Comparison of ENCODE assay signal across 25 cellular contexts in the genomic region with DNA sequence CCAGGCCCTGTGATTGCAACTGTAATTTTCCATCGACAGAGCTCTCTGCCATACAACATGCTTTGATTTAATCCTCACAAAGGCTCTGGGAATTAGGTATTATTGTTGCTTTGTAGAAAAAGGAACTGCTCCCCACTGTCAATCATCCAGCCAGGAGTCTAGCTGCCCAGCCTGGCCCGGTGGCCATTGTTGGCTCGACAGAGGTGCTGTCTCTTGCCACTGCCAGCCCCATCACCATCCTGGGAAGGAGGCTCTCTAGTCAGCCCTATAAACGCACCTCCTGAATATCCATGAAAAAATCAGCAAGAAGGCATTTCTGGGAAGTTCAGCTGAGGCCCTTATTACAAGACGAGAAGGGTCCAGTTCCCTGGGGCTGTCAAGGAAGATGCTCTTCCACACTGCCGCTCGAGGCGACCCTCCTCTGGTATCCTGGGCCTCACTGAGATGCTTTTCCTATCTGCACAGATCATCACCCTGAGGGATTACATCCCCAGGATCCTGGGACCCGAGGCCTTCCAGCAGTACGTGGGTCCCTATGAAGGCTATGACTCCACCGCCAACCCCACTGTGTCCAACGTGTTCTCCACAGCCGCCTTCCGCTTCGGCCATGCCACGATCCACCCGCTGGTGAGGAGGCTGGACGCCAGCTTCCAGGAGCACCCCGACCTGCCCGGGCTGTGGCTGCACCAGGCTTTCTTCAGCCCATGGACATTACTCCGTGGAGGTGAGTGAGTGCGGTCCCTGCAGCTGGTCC.
"Had no signal": no experiment of that assay in that cellular context is flagged by ENCODE, and none has a peak within 500 bp of the region (broad histone marks: within the 10 kb centered on the region; RNA-seq: fewer than 3 reads in every experiment).

No MANE protein-coding gene starts in this region.

- H3K27me3 ChIP-seq: esophagus squamous epithelium, hepatocyte, right lobe of liver, thyroid gland had no signal

- H3K4me3 ChIP-seq: esophagus squamous epithelium, hepatocyte, right lobe of liver, skin epidermis, thyroid gland had no signal

- H3K4me1 ChIP-seq: esophagus squamous epithelium, right lobe of liver, thyroid gland had no signal

- H3K36me3 ChIP-seq: esophagus squamous epithelium, right lobe of liver had no signal

- ATAC-seq: activated CD4-positive, alpha-beta T cell treated with anti-CD3 and anti-CD28 coated beads for 36 hours; activated naive CD8-positive, alpha-beta T cell treated with anti-CD3 and anti-CD28 coated beads, Interleukin-2, amount 50 U/mL, for 24 hours; activated T-cell treated with anti-CD3 and anti-CD28 coated beads, Interleukin-2, amount 50 U/mL, for 4 hours; activated T-helper 17 cell treated with anti-CD3 and anti-CD28 coated beads, Interleukin-2, amount 50 U/mL, for 72 hours; left cardiac atrium; natural killer cell; right lobe of liver; stimulated activated memory B cell treated with anti-CD40 and anti-IgM and Interleukin-4, amounts not matched to agents 10 μg/mL and 1 μg/mL and 100 μg/mL, for 72 hours; stimulated activated naive CD8-positive, alpha-beta T cell treated with anti-CD3 and anti-CD28 coated beads, Interleukin-15, amount 100 ng/mL, for 72 hours had no signal

- H3K9me3 ChIP-seq: esophagus squamous epithelium, right lobe of liver, thyroid gland had no signal

- H3K27ac ChIP-seq: epithelial cell of prostate, esophagus squamous epithelium, hepatocyte, right lobe of liver, skin epidermis, thyroid gland had no signal

- DNase-seq: activated CD4-positive, alpha-beta T cell treated with anti-CD3 and anti-CD28 coated beads for 36 hours; activated CD4-positive, CD25-positive, alpha-beta regulatory T cell; activated gamma-delta T cell treated with Interleukin-2 at 50 U/mL for 16 hours; activated naive CD8-positive, alpha-beta T cell treated with anti-CD3 and anti-CD28 coated beads, Interleukin-2, amount 50 U/mL, for 24 hours; activated T-cell treated with anti-CD3 and anti-CD28 coated beads, Interleukin-2, amount 50 U/mL, for 4 hours; amygdala; central memory CD4-positive, alpha-beta T cell; dermis blood vessel endothelial cell; effector CD4-positive, alpha-beta T cell; esophagus squamous epithelium; foreskin melanocyte; glutamatergic neuron; left cardiac atrium; natural killer cell; right lobe of liver; stimulated activated CD4-positive, alpha-beta T cell treated with anti-CD3 and anti-CD28 coated beads, Interleukin-4, amount 100 ng/mL, for 4 hours; stimulated activated CD8-positive, alpha-beta memory T cell treated with anti-CD3 and anti-CD28 coated beads, Interleukin-4, amount 100 ng/mL, for 48 hours; stimulated activated naive CD8-positive, alpha-beta T cell treated with anti-CD3 and anti-CD28 coated beads, Interleukin-15, amount 100 ng/mL, for 72 hours; T-helper 1 cell; thyroid gland had no signal
